8 cellular contexts compared by ENCODE assay signal in genomic region chr3:189233225-189233858, GRCh38.
DNase-seq lines count a peak whose midpoint lies in the region; ATAC-seq, FAIRE-seq and TF ChIP-seq lines count a peak whose summit lies in the region.

No MANE protein-coding gene starts in this region.

- H2BK5ac ChIP-seq in H9 (ENCODE audit: insufficient read length, low read length), result no peak overlapping the region

- no peak overlapping the region for H2BK20ac ChIP-seq in H9 (ENCODE audit: low read depth, low read length, poor library complexity, severe bottlenecking)

- H3K79me2 ChIP-seq in H9 (ENCODE audit: insufficient read depth, low read length), result no peaks in the 10 kb centered on the region
- no peaks in the 10 kb centered on the region for H3K79me2 ChIP-seq in GM12878 (ENCODE audit: control insufficient read depth, insufficient read depth, low read length)

- in situ Hi-C loops in GM12878 (cut with MboI), result no loop called here

- H3K23me2 ChIP-seq in H9 (ENCODE audit: insufficient read length, low read depth, low read length, poor library complexity, severe bottlenecking), result no peaks in the 10 kb centered on the region

- H4K5ac ChIP-seq in H9 (ENCODE audit: insufficient read length, low read depth, low read length), result no peak overlapping the region

- H2AK5ac ChIP-seq in H9 (ENCODE audit: insufficient read length, low read length), result no peak overlapping the region

- no peak overlapping the region for H2BK12ac ChIP-seq in H9 (ENCODE audit: insufficient read length, low read depth, low read length)

- H3K79me1 ChIP-seq in H9 (ENCODE audit: insufficient read depth, low read depth, low read length, poor library complexity, severe bottlenecking), result no peaks in the 10 kb centered on the region

- peak; percentile 38 for TF ChIP-seq RAD21 in GM12878 (IDR thresholded peaks at IDR 0.05; ENCODE audit: insufficient read depth, low read depth, low read length)

- no peaks in the 10 kb centered on the region for H3K4me1 ChIP-seq in CD4-positive, CD25-positive, alpha-beta regulatory T cell (ENCODE audit: control insufficient read depth, insufficient read depth, low read length, poor library complexity, severe bottlenecking)
- H3K4me1 ChIP-seq in H9 (ENCODE audit: insufficient read depth, low read length) (no peaks in the 10 kb centered on the region), GM12878 (ENCODE audit: control insufficient read depth, insufficient read depth, low read length) (no peaks in the 10 kb centered on the region)

- H4K91ac ChIP-seq in H9 (ENCODE audit: insufficient read length, low read depth, low read length), result no peak overlapping the region

- no peak overlapping the region for H2BK15ac ChIP-seq in H9 (ENCODE audit: low read depth, low read length)

- RAD21 ChIA-PET in GM12878 (lab: Charles Lee; ENCODE audit: unreplicated experiment), result interaction anchor here (1.7 kb wide), 1 partner anchor 715 kb away, joined by 3 read pairs; no protein-coding TSS in a partner anchor

- H3K14ac ChIP-seq in H9 (ENCODE audit: insufficient read depth, low read length), result no peak overlapping the region

- TF ChIP-seq EP300 in GM12878 (IDR thresholded peaks at IDR 0.05; ENCODE audit: borderline replicate concordance in 1 of 2, control insufficient read depth in 1 of 2, low read depth in 2 of 2, low read length in 2 of 2), result no peak

- peaks cover 0 to 2% (median 0%) of the 10 kb centered on the region in 7 donors for H3K9me3 Mint-ChIP-seq in CD4-positive, CD25-positive, alpha-beta regulatory T cell
- H3K9me3 Mint-ChIP-seq in H9, result no peaks in the 10 kb centered on the region

- no peak overlapping the region for H3K4me3 Mint-ChIP-seq in CD4-positive, CD25-positive, alpha-beta regulatory T cell
- no peak overlapping the region for H3K4me3 Mint-ChIP-seq in H9

- no peak overlapping the region for H3K4me3 ChIP-seq in CD4-positive, CD25-positive, alpha-beta regulatory T cell (ENCODE audit: low read depth, low read length)
- H3K4me3 ChIP-seq in GM12878, result no peak overlapping the region

- H4K20me1 ChIP-seq in H9 (ENCODE audit: control insufficient read depth, insufficient read depth, insufficient read length) (no peaks in the 10 kb centered on the region), GM12878 (ENCODE audit: control insufficient read depth, insufficient read depth) (no peaks in the 10 kb centered on the region)

- H3K36me3 ChIP-seq in CD4-positive, CD25-positive, alpha-beta regulatory T cell (ENCODE audit: control insufficient read depth, insufficient read depth, low read length), result no peaks in the 10 kb centered on the region
- H3K36me3 ChIP-seq in GM12878 (ENCODE audit: control insufficient read depth in 2 of 2, insufficient read depth in 2 of 2, low read length in 1 of 2), result no peaks in the 10 kb centered on the region

- no peak for TF ChIP-seq POLR2A in GM12878 (IDR thresholded peaks at IDR 0.05; ENCODE audit: low read depth, low read length)
- TF ChIP-seq POLR2A in GM12892 (IDR thresholded peaks at IDR 0.05; ENCODE audit: low read depth, low read length), result no peak

- no peaks in the 10 kb centered on the region for H3K36me3 Mint-ChIP-seq in CD4-positive, CD25-positive, alpha-beta regulatory T cell
- H3K36me3 Mint-ChIP-seq in H9 (ENCODE audit: insufficient read depth in 1 of 3, low read depth in 3 of 3), result no peaks in the 10 kb centered on the region

- no peaks in the 10 kb centered on the region for H3K27me3 ChIP-seq in CD4-positive, CD25-positive, alpha-beta regulatory T cell (ENCODE audit: control insufficient read depth, insufficient read depth, low read length)
- no peaks in the 10 kb centered on the region for H3K27me3 ChIP-seq in H9 (ENCODE audit: insufficient read depth, low read length)
- no peaks in the 10 kb centered on the region; a peak in 3 of 4 replicates for H3K27me3 ChIP-seq in GM12878 (replicated peaks in 1 of 2; ENCODE audit: control insufficient read depth in 2 of 2, insufficient read depth in 2 of 2, low read length in 1 of 2)

- H3K4me2 ChIP-seq in H9 (ENCODE audit: insufficient read depth, insufficient read length, low read length), result no peak overlapping the region
- no peak overlapping the region for H3K4me2 ChIP-seq in GM12878 (ENCODE audit: control insufficient read depth, insufficient read depth)

- no peak overlapping the region for H3T11ph ChIP-seq in H9 (ENCODE audit: low read length)

- no peak overlapping the region for H2BK120ac ChIP-seq in H9 (ENCODE audit: low read depth, low read length, poor library complexity, severe bottlenecking)

- FAIRE-seq in GM12878 (lab: Jason Lieb, UNC), result no peak
- no peak for FAIRE-seq in GM12892 (lab: Jason Lieb, UNC)

- H3K9me3 ChIP-seq in CD4-positive, CD25-positive, alpha-beta regulatory T cell (ENCODE audit: control insufficient read depth in 2 of 2, low read length in 2 of 2), result no peaks in the 10 kb centered on the region
- H3K9me3 ChIP-seq in H9 (ENCODE audit: control insufficient read depth, low read depth, low read length), result no peaks in the 10 kb centered on the region
- no peaks in the 10 kb centered on the region for H3K9me3 ChIP-seq in GM12878 (replicated peaks; ENCODE audit: control insufficient read depth, insufficient read depth, low read length)

- peaks cover 5% of the 10 kb centered on the region for H3K27me3 Mint-ChIP-seq in CD4-positive, CD25-positive, alpha-beta regulatory T cell
- H3K27me3 Mint-ChIP-seq in H9 (ENCODE audit: low read depth), result no peaks in the 10 kb centered on the region; the same call in 1 of the 2 replicates

- CTCF ChIA-PET in GM12878 (lab: Yijun Ruan, JAX), result interaction anchor here (0.7 kb wide), 1 partner anchor 230 kb away, joined by 3 read pairs; no protein-coding TSS in a partner anchor

- WGBS in H9 (ENCODE audit: extremely low coverage, insufficient read length, low lambda C conversion rate), result no CpG with 5 or more reads among the region's 5 CpGs
- 37% methylated on average over 5 of the region's 5 CpGs for WGBS in GM12878 (ENCODE audit: insufficient coverage, insufficient replicate concordance, low lambda C conversion rate, missing lambda C conversion rate)

- SMC1A ChIA-PET in GM12878 (lab: Charles Lee; ENCODE audit: uncharacterized antibody, unreplicated experiment), result no interaction called here

- peaks cover 3 to 19% (median 8%) of the 10 kb centered on the region in 4 donors for H3K4me1 Mint-ChIP-seq in CD4-positive, CD25-positive, alpha-beta regulatory T cell
- peaks cover 0 to 5% of the 10 kb centered on the region in 2 experiments; a peak in 2 of 4 replicates for H3K4me1 Mint-ChIP-seq in H9

- no peak overlapping the region for H3K27ac Mint-ChIP-seq in CD4-positive, CD25-positive, alpha-beta regulatory T cell
- H3K27ac Mint-ChIP-seq in H9, result no peak overlapping the region

- no peak overlapping the region for H3K4ac ChIP-seq in H9 (ENCODE audit: low read depth, low read length)

- no TSS peak for BruUV-seq in GM12878 (replicated peaks; lab: Mats Ljungman, UMichigan)

- peak in 2 of 3 donors; percentile 2 to 36 for DNase-seq in CD4-positive, CD25-positive, alpha-beta regulatory T cell
- DNase-seq in H9 (peak; percentile 69), NCI-H526 treated with DMSO at 0.1 percent for 48 hours (lab: John Stamatoyannopoulos, UW) (peak; percentile 32), GM12878 (ENCODE audit: low read depth, low spot score) (no peak), iPS DF 19.7 (ENCODE audit: low read depth, low spot score) (peak; percentile 42), smooth muscle cell of the brain vasculature (ENCODE audit: low read depth, low spot score) (peak; percentile 50), GM12892 (ENCODE audit: insufficient read length) (no peak)
- DNase-seq in activated effector memory CD4-positive, alpha-beta T cell treated with Interleukin-2 at 50 U/mL for 16 hours, result no peak

- TF ChIP-seq CTCF in H9 (conservative IDR thresholded peaks at IDR 0.05) (peak; percentile 79), GM12878 (IDR thresholded peaks at IDR 0.05 in 2 of 3, conservative IDR thresholded peaks at IDR 0.05 in 1 of 3; ENCODE audit: control insufficient read depth in 2 of 3, extremely low read depth in 1 of 3, insufficient read depth in 1 of 3, low read depth in 3 of 3, low read length in 3 of 3) (peak; percentile 23 to 40 (median 33); a peak in 4 of 6 replicates)

- H2AFZ ChIP-seq in H9 (ENCODE audit: low read length), result no peak overlapping the region
- H2AFZ ChIP-seq in GM12878 (ENCODE audit: control insufficient read depth, low read depth, low read length), result no peak overlapping the region

- H3K27ac ChIP-seq in CD4-positive, CD25-positive, alpha-beta regulatory T cell (ENCODE audit: insufficient read depth, low read length, poor library complexity, severe bottlenecking), result no peak overlapping the region
- H3K27ac ChIP-seq in H9 (ENCODE audit: insufficient read length, low read depth, low read length), result no peak overlapping the region
- H3K27ac ChIP-seq in GM12878 (ENCODE audit: control insufficient read depth, insufficient read depth), result no peak overlapping the region

- no peak overlapping the region for H3K56ac ChIP-seq in H9 (ENCODE audit: insufficient read length, low read depth, low read length)

- no peak for ATAC-seq in CD4-positive, CD25-positive, alpha-beta regulatory T cell (ENCODE audit: low read depth in 2 of 2)
- no peak; the same call in 2 of the 3 replicates for ATAC-seq in GM12878

- POLR2A ChIA-PET in GM12878 (lab: Charles Lee), result no interaction called here

- no peak overlapping the region for H3K23ac ChIP-seq in H9 (ENCODE audit: insufficient read length, low read depth, low read length)

- no peak overlapping the region for H4K8ac ChIP-seq in H9 (replicated peaks; ENCODE audit: insufficient read length, low read depth, low read length)

- intact Hi-C loops in GM12878 (cut with micrococcal nuclease; ENCODE audit: unreplicated experiment), result loop anchor here (10.0 kb wide), 1 partner anchor 59 kb away; the partner anchor contains the start of gene TPRG1

- no peak overlapping the region for H3K18ac ChIP-seq in H9 (ENCODE audit: insufficient read length, low read depth, low read length)

- no peak overlapping the region for H3K9ac ChIP-seq in H9 (ENCODE audit: extremely low read depth, insufficient read length, low read length)
- no peak overlapping the region for H3K9ac ChIP-seq in GM12878 (ENCODE audit: control insufficient read depth, insufficient read depth, low read length)

TF ChIP-seq in GM12878, 131 proteins besides CTCF, POLR2A, EP300 and RAD21 (continues in another document):
- TF ChIP-seq NR2C1 (IDR thresholded peaks at IDR 0.05) (no peak), CBX3 (IDR thresholded peaks at IDR 0.05; ENCODE audit: borderline replicate concordance, low read depth) (no peak)

Comparison
In these comparisons a context has a peak if more than half of its experiments do, and no peak if none do; other contexts are left out.
1. DNase-seq: peak in CD4-positive, CD25-positive, alpha-beta regulatory T cell (2 of 3), H9 (single experiment), NCI-H526 treated with DMSO at 0.1 percent for 48 hours (single experiment), iPS DF 19.7 (single experiment) and smooth muscle cell of the brain vasculature (single experiment); none in GM12878 (single experiment), activated effector memory CD4-positive, alpha-beta T cell treated with Interleukin-2 at 50 U/mL for 16 hours (single experiment) and GM12892 (single experiment).